1 cellular context compared by ENCODE assay signal in the genomic region with DNA sequence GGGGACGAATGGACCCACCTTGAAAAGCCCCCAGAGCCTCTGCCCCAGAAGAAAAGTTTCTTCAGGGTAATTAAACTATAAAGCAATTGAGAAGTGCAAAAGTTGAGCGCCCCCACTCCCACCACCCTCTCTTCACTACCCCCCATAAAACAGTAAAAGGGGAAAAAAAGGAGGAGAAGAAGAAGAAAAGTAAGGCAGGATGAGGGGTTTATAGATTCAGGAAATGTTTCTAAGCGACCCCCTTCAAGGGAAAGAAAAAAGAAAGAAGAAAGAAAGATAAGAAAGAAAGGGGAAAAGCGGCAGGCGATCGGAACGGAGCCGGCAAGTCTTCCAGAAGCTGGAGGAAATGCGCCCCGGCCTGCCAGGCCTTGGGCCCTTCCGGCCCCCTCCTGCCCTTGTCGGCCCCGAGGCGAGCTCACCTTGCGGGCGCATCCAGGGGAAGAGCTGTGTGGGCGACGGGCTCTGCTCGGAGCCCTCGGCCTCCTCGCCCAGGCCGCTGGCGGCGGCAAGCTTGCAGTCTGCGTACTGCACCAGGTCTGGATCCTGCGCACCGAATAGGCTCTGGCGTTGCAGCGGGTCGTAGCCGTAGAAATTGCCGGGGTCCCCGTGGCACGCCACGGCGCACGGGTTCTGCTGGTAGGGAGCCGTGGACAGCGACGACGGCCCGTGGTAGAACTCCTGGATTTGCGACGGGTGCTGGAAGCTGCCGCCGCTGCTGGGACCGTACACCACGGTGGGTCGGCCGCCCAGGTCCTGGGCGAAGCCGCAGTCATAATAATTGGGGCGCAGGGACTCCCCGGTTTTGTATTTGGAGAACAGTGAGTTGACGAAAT.
TF ChIP-seq lines count a peak whose summit lies in the region.

No MANE protein-coding gene starts in this region.

TF ChIP-seq in HepG2, 621 proteins besides CTCF, POLR2A, EP300 and RAD21:
- TF ChIP-seq, protein P1, sequence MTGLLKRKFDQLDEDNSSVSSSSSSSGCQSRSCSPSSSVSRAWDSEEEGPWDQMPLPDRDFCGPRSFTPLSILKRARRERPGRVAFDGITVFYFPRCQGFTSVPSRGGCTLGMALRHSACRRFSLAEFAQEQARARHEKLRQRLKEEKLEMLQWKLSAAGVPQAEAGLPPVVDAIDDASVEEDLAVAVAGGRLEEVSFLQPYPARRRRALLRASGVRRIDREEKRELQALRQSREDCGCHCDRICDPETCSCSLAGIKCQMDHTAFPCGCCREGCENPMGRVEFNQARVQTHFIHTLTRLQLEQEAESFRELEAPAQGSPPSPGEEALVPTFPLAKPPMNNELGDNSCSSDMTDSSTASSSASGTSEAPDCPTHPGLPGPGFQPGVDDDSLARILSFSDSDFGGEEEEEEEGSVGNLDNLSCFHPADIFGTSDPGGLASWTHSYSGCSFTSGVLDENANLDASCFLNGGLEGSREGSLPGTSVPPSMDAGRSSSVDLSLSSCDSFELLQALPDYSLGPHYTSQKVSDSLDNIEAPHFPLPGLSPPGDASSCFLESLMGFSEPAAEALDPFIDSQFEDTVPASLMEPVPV (CRISPR knock-in tag; IDR thresholded peaks at IDR 0.05) = no peak
- TF ChIP-seq ZNF768 (CRISPR knock-in tag; IDR thresholded peaks at IDR 0.05) (peak; percentile 35; the same call in 1 of the 2 replicates), IRX3 (CRISPR knock-in tag; IDR thresholded peaks at IDR 0.05; ENCODE audit: borderline replicate concordance, low read depth) (no peak), MTF2 (CRISPR knock-in tag; IDR thresholded peaks at IDR 0.05; ENCODE audit: borderline replicate concordance) (peak; percentile 62; the same call in 1 of the 2 replicates), HDAC1 (CRISPR knock-in tag; IDR thresholded peaks at IDR 0.05) (no peak), HNRNPLL (IDR thresholded peaks at IDR 0.05; ENCODE audit: low read depth, low read length, poor library complexity, severe bottlenecking) (peak; percentile 36), EZH2 (conservative IDR thresholded peaks at IDR 0.05; ENCODE audit: low read depth, low read length) (peak; percentile 99)
- TF ChIP-seq, protein P2, sequence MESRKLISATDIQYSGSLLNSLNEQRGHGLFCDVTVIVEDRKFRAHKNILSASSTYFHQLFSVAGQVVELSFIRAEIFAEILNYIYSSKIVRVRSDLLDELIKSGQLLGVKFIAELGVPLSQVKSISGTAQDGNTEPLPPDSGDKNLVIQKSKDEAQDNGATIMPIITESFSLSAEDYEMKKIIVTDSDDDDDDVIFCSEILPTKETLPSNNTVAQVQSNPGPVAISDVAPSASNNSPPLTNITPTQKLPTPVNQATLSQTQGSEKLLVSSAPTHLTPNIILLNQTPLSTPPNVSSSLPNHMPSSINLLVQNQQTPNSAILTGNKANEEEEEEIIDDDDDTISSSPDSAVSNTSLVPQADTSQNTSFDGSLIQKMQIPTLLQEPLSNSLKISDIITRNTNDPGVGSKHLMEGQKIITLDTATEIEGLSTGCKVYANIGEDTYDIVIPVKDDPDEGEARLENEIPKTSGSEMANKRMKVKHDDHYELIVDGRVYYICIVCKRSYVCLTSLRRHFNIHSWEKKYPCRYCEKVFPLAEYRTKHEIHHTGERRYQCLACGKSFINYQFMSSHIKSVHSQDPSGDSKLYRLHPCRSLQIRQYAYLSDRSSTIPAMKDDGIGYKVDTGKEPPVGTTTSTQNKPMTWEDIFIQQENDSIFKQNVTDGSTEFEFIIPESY (CRISPR knock-in tag; IDR thresholded peaks at IDR 0.05) = no peak
